11 cellular contexts compared by ENCODE assay signal in the genomic region with DNA sequence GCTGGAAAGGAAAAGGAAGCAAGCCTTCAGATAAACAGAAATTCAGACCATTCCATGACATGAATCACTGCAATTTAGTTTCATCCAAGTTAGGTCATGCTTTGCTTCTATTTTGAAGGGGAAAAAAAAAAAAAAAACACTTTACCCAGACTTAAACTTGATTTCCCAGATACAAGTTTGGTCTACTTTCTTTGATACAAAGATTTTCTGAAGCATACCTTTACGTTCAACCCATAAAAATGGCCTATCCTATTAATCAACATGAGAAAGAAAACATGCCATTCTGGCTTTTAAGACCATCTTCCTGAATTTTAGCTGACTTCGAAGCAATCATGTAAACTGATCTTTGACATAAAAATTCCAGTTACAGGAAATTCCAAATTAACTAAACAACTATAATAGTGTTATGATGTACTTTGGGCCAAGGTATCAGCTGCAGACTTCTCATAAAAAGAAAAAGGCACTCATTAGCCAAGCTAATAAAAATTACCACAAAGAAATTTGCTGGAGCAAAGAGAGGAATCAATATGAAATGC. TPM values are rescaled to one million over a fixed set of nuclear protein-coding genes. Genes with fewer than 3 reads are reported as not detected.
DNase-seq lines count a peak whose midpoint lies in the region; ATAC-seq and TF ChIP-seq lines count a peak whose summit lies in the region.
"Had no signal": no experiment of that assay in that cellular context is flagged by ENCODE, and none has a peak within 500 bp of the region (broad histone marks: within the 10 kb centered on the region; RNA-seq: fewer than 3 reads in every experiment).

No MANE protein-coding gene starts in this region.

- DNase-seq in AG09309 (ENCODE audit: low read depth) (peak; percentile 64), epithelial cell of proximal tubule (ENCODE audit: low read depth) (peak; percentile 56), osteocyte (ENCODE audit: extremely low spot score, unreplicated experiment) (no peak), NCI-H2081 (lab: John Stamatoyannopoulos, UW) (no peak)
- no peak for DNase-seq in activated naive CD8-positive, alpha-beta T cell treated with anti-CD3 and anti-CD28 coated beads for 36 hours
- no peak for DNase-seq in CD8-positive, alpha-beta T cell
- DNase-seq: stimulated activated CD8-positive, alpha-beta memory T cell treated with anti-CD3 and anti-CD28 coated beads, Interleukin-4, amount 100 ng/mL, for 48 hours had no signal

- peak overlapping the region; percentile 96 for H3K27ac Mint-ChIP-seq in osteocyte (ENCODE audit: unreplicated experiment)
- no peak overlapping the region for H3K27ac Mint-ChIP-seq in activated naive CD8-positive, alpha-beta T cell treated with anti-CD3 and anti-CD28 coated beads for 36 hours
- no peak overlapping the region for H3K27ac Mint-ChIP-seq in CD8-positive, alpha-beta T cell
- H3K27ac Mint-ChIP-seq: activated naive CD4-positive, alpha-beta T cell treated with anti-CD3 and anti-CD28 coated beads, Interleukin-2, amount 50 U/mL, for 24 hours had no signal

- no peak for TF ChIP-seq CTCF in AG09309 (IDR thresholded peaks at IDR 0.05; ENCODE audit: control insufficient read depth, insufficient read depth, low read depth, low read length, missing control alignments)
- TF ChIP-seq CTCF in OCI-LY3 (IDR thresholded peaks at IDR 0.05; ENCODE audit: low read depth, low read length), result no peak
- TF ChIP-seq CTCF in epithelial cell of proximal tubule (conservative IDR thresholded peaks at IDR 0.05; ENCODE audit: low read depth, low read length), result no peak
- TF ChIP-seq CTCF in osteocyte (IDR thresholded peaks at IDR 0.05), result no peak
- TF ChIP-seq CTCF in CD8-positive, alpha-beta T cell (IDR thresholded peaks at IDR 0.05), result no peak

- ATAC-seq in HG03469 (IDR thresholded peaks at IDR 0.05; ENCODE audit: unreplicated experiment), result no peak
- no peak for ATAC-seq in CD8-positive, alpha-beta T cell
- ATAC-seq: left lobe of liver had no signal

- peak overlapping the region; percentile 34 for H3K9ac ChIP-seq in OCI-LY3 (ENCODE audit: low read length)

- no peaks in the 10 kb centered on the region for H3K9me3 Mint-ChIP-seq in osteocyte (ENCODE audit: unreplicated experiment)
- H3K9me3 Mint-ChIP-seq in activated naive CD8-positive, alpha-beta T cell treated with anti-CD3 and anti-CD28 coated beads for 36 hours, result no peaks in the 10 kb centered on the region
- H3K9me3 Mint-ChIP-seq in CD8-positive, alpha-beta T cell, result no peaks in the 10 kb centered on the region
- H3K9me3 Mint-ChIP-seq: activated naive CD4-positive, alpha-beta T cell treated with anti-CD3 and anti-CD28 coated beads, Interleukin-2, amount 50 U/mL, for 24 hours had no signal

- H3K4me3 ChIP-seq in AG09309 (ENCODE audit: control insufficient read depth, low read depth, low read length) (no peak overlapping the region), OCI-LY3 (ENCODE audit: low read length) (peak overlapping the region; percentile 29), epithelial cell of proximal tubule (ENCODE audit: low read depth, low read length) (peak overlapping the region; percentile 34)
- no peak overlapping the region for H3K4me3 ChIP-seq in CD8-positive, alpha-beta T cell (ENCODE audit: low read depth, low read length)

- POLR2A ChIA-PET in CD8-positive, alpha-beta T cell (lab: Charles Lee), result no interaction called here

- H3K79me2 ChIP-seq in OCI-LY3 (ENCODE audit: low read length), result peaks cover 87% of the 10 kb centered on the region

- CTCF ChIA-PET in CD8-positive, alpha-beta T cell (lab: Charles Lee), result no interaction called here

- H3K36me3 ChIP-seq in OCI-LY3 (replicated peaks; ENCODE audit: low read depth, low read length), result peaks cover 4% of the 10 kb centered on the region
- H3K36me3 ChIP-seq in CD8-positive, alpha-beta T cell (ENCODE audit: insufficient read depth, low read length), result no peaks in the 10 kb centered on the region

- intact Hi-C loops in CD8-positive, alpha-beta T cell (cut with DNase I, micrococcal nuclease), result no loop called here

- no peaks in the 10 kb centered on the region for H4K20me1 ChIP-seq in OCI-LY3 (ENCODE audit: insufficient read depth, low read length)

- peak overlapping the region; percentile 51 for H3K4me3 Mint-ChIP-seq in osteocyte (ENCODE audit: unreplicated experiment)
- H3K4me3 Mint-ChIP-seq in activated naive CD8-positive, alpha-beta T cell treated with anti-CD3 and anti-CD28 coated beads for 36 hours, result no peak overlapping the region
- H3K4me3 Mint-ChIP-seq in CD8-positive, alpha-beta T cell, result no peak overlapping the region
- H3K4me3 Mint-ChIP-seq: activated naive CD4-positive, alpha-beta T cell treated with anti-CD3 and anti-CD28 coated beads, Interleukin-2, amount 50 U/mL, for 24 hours had no signal

- H3K27ac ChIP-seq in OCI-LY3 (ENCODE audit: low read length), result peak overlapping the region; percentile 25; the same call in 1 of the 2 replicates
- no peak overlapping the region for H3K27ac ChIP-seq in CD8-positive, alpha-beta T cell (ENCODE audit: low read depth, low read length)

- H3K9me3 ChIP-seq in OCI-LY3 (ENCODE audit: insufficient read depth, low read length), result no peaks in the 10 kb centered on the region
- no peaks in the 10 kb centered on the region for H3K9me3 ChIP-seq in CD8-positive, alpha-beta T cell (ENCODE audit: low read length)

- H2AFZ ChIP-seq in OCI-LY3 (ENCODE audit: low read depth, low read length), result no peak overlapping the region; the same call in 1 of the 2 replicates

- H3K4me2 ChIP-seq in OCI-LY3 (ENCODE audit: low read length), result peak overlapping the region; percentile 69

- H3K27me3 ChIP-seq in OCI-LY3 (ENCODE audit: low read depth, low read length), result no peaks in the 10 kb centered on the region
- no peaks in the 10 kb centered on the region for H3K27me3 ChIP-seq in CD8-positive, alpha-beta T cell (ENCODE audit: insufficient read depth, low read length)

- H3K4me1 Mint-ChIP-seq in osteocyte (ENCODE audit: unreplicated experiment), result peaks cover 44% of the 10 kb centered on the region
- no peaks in the 10 kb centered on the region for H3K4me1 Mint-ChIP-seq in activated naive CD8-positive, alpha-beta T cell treated with anti-CD3 and anti-CD28 coated beads for 36 hours
- H3K4me1 Mint-ChIP-seq in CD8-positive, alpha-beta T cell (ENCODE audit: low read depth), result no peaks in the 10 kb centered on the region

- no peaks in the 10 kb centered on the region for H3K36me3 Mint-ChIP-seq in osteocyte (ENCODE audit: unreplicated experiment)
- H3K36me3 Mint-ChIP-seq in activated naive CD8-positive, alpha-beta T cell treated with anti-CD3 and anti-CD28 coated beads for 36 hours, result no peaks in the 10 kb centered on the region
- no peaks in the 10 kb centered on the region for H3K36me3 Mint-ChIP-seq in CD8-positive, alpha-beta T cell
- H3K36me3 Mint-ChIP-seq: activated naive CD4-positive, alpha-beta T cell treated with anti-CD3 and anti-CD28 coated beads, Interleukin-2, amount 50 U/mL, for 24 hours had no signal

- H3K27me3 Mint-ChIP-seq in osteocyte (ENCODE audit: unreplicated experiment), result no peaks in the 10 kb centered on the region
- H3K27me3 Mint-ChIP-seq in activated naive CD8-positive, alpha-beta T cell treated with anti-CD3 and anti-CD28 coated beads for 36 hours, result peaks cover 5% of the 10 kb centered on the region
- peaks cover 5% of the 10 kb centered on the region for H3K27me3 Mint-ChIP-seq in CD8-positive, alpha-beta T cell (ENCODE audit: low read depth)
- H3K27me3 Mint-ChIP-seq: activated naive CD4-positive, alpha-beta T cell treated with anti-CD3 and anti-CD28 coated beads, Interleukin-2, amount 50 U/mL, for 24 hours had no signal

- peaks cover 72% of the 10 kb centered on the region for H3K4me1 ChIP-seq in OCI-LY3 (ENCODE audit: low read length)
- no peaks in the 10 kb centered on the region for H3K4me1 ChIP-seq in CD8-positive, alpha-beta T cell (ENCODE audit: insufficient read depth, low read length)

RNA-seq across cellular contexts. Expression of a gene that starts 12.6 kb away (rescaled TPM):
- total RNA-seq in epithelial cell of proximal tubule (17.5 and 33.6 TPM in 2 replicates), osteocyte (21.7 and 24.7 TPM in 2 replicates)
- total RNA-seq in activated naive CD8-positive, alpha-beta T cell treated with anti-CD3 and anti-CD28 coated beads for 36 hours, result 1 to 10 TPM; 5.4 to 5.5 TPM
- total RNA-seq in CD8-positive, alpha-beta T cell, result under 1 TPM; 0.83 to 0.92 TPM

RNA-seq across cellular contexts. Expression of a gene that starts 13.1 kb away (rescaled TPM):
- total RNA-seq in epithelial cell of proximal tubule (0.29 and 3.2 TPM in 2 replicates), osteocyte (0.55 and 1.3 TPM in 2 replicates)
- total RNA-seq in activated naive CD8-positive, alpha-beta T cell treated with anti-CD3 and anti-CD28 coated beads for 36 hours, result under 1 TPM; 0.34 to 0.37 TPM
- total RNA-seq in CD8-positive, alpha-beta T cell, result not detected
- total RNA-seq: left lobe of liver had no signal

Comparison
In these comparisons a context has a peak if more than half of its experiments do, and no peak if none do; other contexts are left out.
1. DNase-seq: peak in AG09309 (single experiment) and epithelial cell of proximal tubule (single experiment); none in osteocyte (single experiment), activated naive CD8-positive, alpha-beta T cell treated with anti-CD3 and anti-CD28 coated beads for 36 hours (single experiment), NCI-H2081 (0 of 2) and CD8-positive, alpha-beta T cell (0 of 7).
2. H3K4me3 ChIP-seq: peak in OCI-LY3 (single experiment) and epithelial cell of proximal tubule (single experiment); none in AG09309 (single experiment) and CD8-positive, alpha-beta T cell (single experiment).